ENCODE assay signal across 9 cellular contexts in the genomic region with DNA sequence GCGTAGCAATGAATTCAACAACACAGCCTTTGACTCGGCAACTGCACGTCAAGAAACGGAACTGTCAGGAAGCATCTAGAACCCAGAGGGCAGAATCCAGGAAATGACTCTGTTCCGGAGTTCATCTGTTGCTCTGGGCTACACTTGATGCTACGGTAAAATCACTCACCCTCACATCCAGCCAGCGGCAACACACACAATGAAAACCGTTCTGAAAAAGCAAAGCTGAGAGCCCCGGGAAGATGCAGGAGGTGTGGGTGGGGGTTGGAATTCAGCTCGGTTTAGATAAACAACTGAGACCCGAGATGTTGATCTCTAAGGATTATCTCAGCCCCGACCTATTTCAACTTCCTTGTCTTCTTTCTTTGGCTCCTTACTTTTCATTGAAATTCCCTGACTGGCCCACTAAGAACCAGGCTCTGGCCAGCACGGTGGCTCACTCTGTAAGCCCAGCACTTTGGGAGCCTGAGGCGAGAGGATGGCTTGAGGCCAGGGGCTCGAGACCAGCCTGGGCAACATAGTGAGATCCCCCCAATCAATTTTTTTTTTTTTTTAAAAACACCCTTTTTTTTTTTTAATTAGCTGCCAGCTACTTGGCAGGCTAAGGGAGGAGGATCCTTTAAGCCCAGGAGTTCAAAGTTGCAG. TPM values are rescaled to one million over a fixed set of nuclear protein-coding genes. Genes with fewer than 3 reads are reported as not detected.
DNase-seq lines count a peak whose midpoint lies in the region; ATAC-seq and TF ChIP-seq lines count a peak whose summit lies in the region.
"Had no signal": no experiment of that assay in that cellular context is flagged by ENCODE, and none has a peak within 500 bp of the region (broad histone marks: within the 10 kb centered on the region; RNA-seq: fewer than 3 reads in every experiment).

No MANE protein-coding gene starts in this region.

- no peaks in the 10 kb centered on the region for H3K4me1 ChIP-seq in body of pancreas
- peaks cover 0 to 16% (median 6%) of the 10 kb centered on the region in 4 donors for H3K4me1 ChIP-seq in right lobe of liver

- no peaks in the 10 kb centered on the region for H3K9me3 Mint-ChIP-seq in stimulated activated memory B cell treated with anti-CD40 and anti-IgM and Interleukin-4, amounts not matched to agents 10 μg/mL and 1 μg/mL and 100 μg/mL, for 72 hours

- intact Hi-C loops in body of pancreas (cut with DNase I) = no loop called here
- intact Hi-C loops in right lobe of liver (cut with DNase I) = no loop called here

- 51 to 68% methylated on average over 15 of the region's 15 CpGs for WGBS in body of pancreas, 2 donors
- WGBS in right lobe of liver (ENCODE audit: insufficient coverage, low coverage, low lambda C conversion rate, missing lambda C conversion rate) = 25% methylated on average over 15 of the region's 15 CpGs

- no peaks in the 10 kb centered on the region for H3K36me3 Mint-ChIP-seq in stimulated activated memory B cell treated with anti-CD40 and anti-IgM and Interleukin-4, amounts not matched to agents 10 μg/mL and 1 μg/mL and 100 μg/mL, for 72 hours

- ATAC-seq in body of pancreas (peak; percentile 29), right lobe of liver (peak; percentile 49 to 72 (median 68))
- peak; percentile 91 for ATAC-seq in stimulated activated memory B cell treated with anti-CD40 and anti-IgM and Interleukin-4, amounts not matched to agents 10 μg/mL and 1 μg/mL and 100 μg/mL, for 72 hours

- H3K27me3 ChIP-seq in body of pancreas (no peaks in the 10 kb centered on the region), right lobe of liver (no peaks in the 10 kb centered on the region)

- peaks cover 17% of the 10 kb centered on the region for H3K27me3 Mint-ChIP-seq in stimulated activated memory B cell treated with anti-CD40 and anti-IgM and Interleukin-4, amounts not matched to agents 10 μg/mL and 1 μg/mL and 100 μg/mL, for 72 hours

- TF ChIP-seq CTCF in body of pancreas (IDR thresholded peaks at IDR 0.05) (no peak), right lobe of liver (IDR thresholded peaks at IDR 0.05) (no peak)

- H3K27ac Mint-ChIP-seq in stimulated activated memory B cell treated with anti-CD40 and anti-IgM and Interleukin-4, amounts not matched to agents 10 μg/mL and 1 μg/mL and 100 μg/mL, for 72 hours = peak overlapping the region; percentile 79

- DNase-seq in DMS153 (lab: John Stamatoyannopoulos, UW) = peak; percentile 13
- DNase-seq in DMS153 treated with DMSO at 0.1 percent for 48 hours (lab: John Stamatoyannopoulos, UW; ENCODE audit: unreplicated experiment) = no peak
- DNase-seq in SK-N-MC (ENCODE audit: low read depth, low spot score) = peak; percentile 76
- DNase-seq in body of pancreas = peak in 2 of 4 donors; percentile 27 to 47
- DNase-seq in right lobe of liver = peak in 1 of 3 donors; percentile 71
- DNase-seq in NCI-H2171 (lab: John Stamatoyannopoulos, UW) = no peak
- DNase-seq in inferior parietal cortex (ENCODE audit: extremely low spot score) = no peak

- H3K27ac ChIP-seq in SK-N-MC (no peak overlapping the region), body of pancreas (peak overlapping the region in 1 of 4 donors; percentile 26), right lobe of liver (peak overlapping the region in 1 of 3 donors; percentile 24)
- H3K27ac ChIP-seq: 22Rv1 had no signal

- no peak overlapping the region for H3K9ac ChIP-seq in SK-N-MC (ENCODE audit: insufficient read length)

- peaks cover 17% of the 10 kb centered on the region for H3K4me1 Mint-ChIP-seq in stimulated activated memory B cell treated with anti-CD40 and anti-IgM and Interleukin-4, amounts not matched to agents 10 μg/mL and 1 μg/mL and 100 μg/mL, for 72 hours

- peak overlapping the region; percentile 37 for H3K4me3 ChIP-seq in SK-N-MC
- H3K4me3 ChIP-seq in body of pancreas = no peak overlapping the region
- H3K4me3 ChIP-seq in right lobe of liver = no peak overlapping the region

- H3K36me3 ChIP-seq in SK-N-MC (ENCODE audit: insufficient read depth, low read length) = no peaks in the 10 kb centered on the region
- H3K36me3 ChIP-seq in body of pancreas (replicated peaks in 1 of 2; ENCODE audit: insufficient read depth in 1 of 2, low read depth in 2 of 2) = no peaks in the 10 kb centered on the region
- no peaks in the 10 kb centered on the region for H3K36me3 ChIP-seq in right lobe of liver

- TF ChIP-seq POLR2A in body of pancreas (IDR thresholded peaks at IDR 0.05) (peak in 1 of 3 donors; percentile 26), right lobe of liver (IDR thresholded peaks at IDR 0.05) (peak; percentile 49)

- H3K9me3 ChIP-seq in SK-N-MC (ENCODE audit: low read depth, low read length) = no peaks in the 10 kb centered on the region
- no peaks in the 10 kb centered on the region for H3K9me3 ChIP-seq in body of pancreas
- H3K9me3 ChIP-seq in right lobe of liver = no peaks in the 10 kb centered on the region

- H3K4me3 Mint-ChIP-seq in stimulated activated memory B cell treated with anti-CD40 and anti-IgM and Interleukin-4, amounts not matched to agents 10 μg/mL and 1 μg/mL and 100 μg/mL, for 72 hours = peak overlapping the region; percentile 53

RNA-seq across cellular contexts. Expression of gene RAB17, which starts 13.3 kb away (rescaled TPM):
- total RNA-seq in body of pancreas (10 to 100 TPM; 35.3 to 38.9 TPM), right lobe of liver (100 to 1,000 TPM in 2 of 6 experiments, 10 to 100 TPM in 4; 57.5 to 129 (median 77.9) TPM)

RNA-seq across cellular contexts. Expression of gene LRRFIP1, which starts 23.5 kb away (rescaled TPM):
- total RNA-seq in body of pancreas = 10 to 100 TPM; 49.8 to 57.1 TPM
- 10 to 100 TPM; 29.4 to 56.3 (median 49.7) TPM for total RNA-seq in right lobe of liver

RNA-seq across cellular contexts. Expression of gene PRLH, which starts 37.5 kb away (rescaled TPM):
- total RNA-seq in body of pancreas (not detected), right lobe of liver (not detected)

Comparison
In these comparisons a context has a peak if more than half of its experiments do, and no peak if none do; other contexts are left out.
1. DNase-seq: peak in DMS153 (single experiment) and SK-N-MC (single experiment); none in DMS153 treated with DMSO at 0.1 percent for 48 hours (single experiment), NCI-H2171 (single experiment) and inferior parietal cortex (single experiment).
2. ATAC-seq: peak in every context shown above with its lines; median percentile 91 in stimulated activated memory B cell treated with anti-CD40 and anti-IgM and Interleukin-4, amounts not matched to agents 10 μg/mL and 1 μg/mL and 100 μg/mL, for 72 hours; 68 in right lobe of liver; 29 in body of pancreas.